10 cellular contexts compared by ENCODE assay signal in the genomic region with DNA sequence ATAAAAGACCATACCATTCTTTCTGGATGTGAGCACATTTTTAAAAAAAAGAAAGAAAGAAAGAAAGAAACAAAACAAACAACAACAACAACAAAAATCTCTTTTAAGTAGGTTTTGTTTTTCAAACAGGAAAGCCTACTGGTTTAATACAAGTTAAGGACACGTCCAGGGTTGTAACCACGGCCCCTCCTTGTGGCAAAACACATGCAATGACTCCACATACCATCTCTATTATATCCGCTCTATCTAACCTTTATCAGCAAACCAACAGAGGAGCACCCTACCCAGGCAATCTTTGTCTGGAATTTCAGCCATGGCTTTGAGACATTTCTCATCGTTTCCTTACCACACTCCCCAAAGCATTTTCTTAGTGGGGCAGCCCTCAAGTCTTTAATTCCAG.
DNase-seq lines count a peak whose midpoint lies in the region; ATAC-seq and TF ChIP-seq lines count a peak whose summit lies in the region.
"Had no signal": no experiment of that assay in that cellular context is flagged by ENCODE, and none has a peak within 500 bp of the region (broad histone marks: within the 10 kb centered on the region; RNA-seq: fewer than 3 reads in every experiment).

No MANE protein-coding gene starts in this region.

- H3K4me2 ChIP-seq in BLaER1 = peak overlapping the region; percentile 13; the same call in 1 of the 2 replicates

- TF ChIP-seq POLR2A in GM18505 (IDR thresholded peaks at IDR 0.05; ENCODE audit: borderline replicate concordance, extremely low read depth, insufficient read depth, insufficient read length) = no peak

- no CpG with 5 or more reads among the region's 4 CpGs for WGBS in iPS DF 6.9 (ENCODE audit: insufficient coverage, insufficient read length)

- H3K9ac ChIP-seq in BLaER1 = no peak overlapping the region
- H3K9ac ChIP-seq: BLaER1 treated with 17β-estradiol and CSF1 and Interleukin-3, amounts not matched to agents 10 nM and 100 nM had no signal

- H3K9me3 ChIP-seq in BLaER1 = no peaks in the 10 kb centered on the region
- H3K9me3 ChIP-seq in iPS DF 6.9 (ENCODE audit: control insufficient read depth, insufficient read depth, low read length) = no peaks in the 10 kb centered on the region
- H3K9me3 ChIP-seq: BLaER1 treated with 17β-estradiol and CSF1 and Interleukin-3, amounts not matched to agents 10 nM and 100 nM had no signal

- H3K4me1 ChIP-seq in BLaER1 (peaks cover 9% of the 10 kb centered on the region), iPS DF 6.9 (ENCODE audit: control insufficient read depth, insufficient read depth, low read length) (no peaks in the 10 kb centered on the region)

- H3K27me3 ChIP-seq in BLaER1 (no peaks in the 10 kb centered on the region), iPS DF 6.9 (ENCODE audit: control insufficient read depth, insufficient read depth, low read length) (no peaks in the 10 kb centered on the region)
- H3K27me3 ChIP-seq: BLaER1 treated with 17β-estradiol and CSF1 and Interleukin-3, amounts not matched to agents 10 nM and 100 nM had no signal

- ATAC-seq in HG03571 (IDR thresholded peaks at IDR 0.05; ENCODE audit: unreplicated experiment) (no peak), GM18505 (IDR thresholded peaks at IDR 0.05; ENCODE audit: unreplicated experiment) (no peak), HG02981 (IDR thresholded peaks at IDR 0.05; ENCODE audit: unreplicated experiment) (no peak)

- H3K4me3 ChIP-seq in BLaER1 (no peak overlapping the region), iPS DF 6.9 (ENCODE audit: low read length) (no peak overlapping the region)
- H3K4me3 ChIP-seq: BLaER1 treated with 17β-estradiol and CSF1 and Interleukin-3, amounts not matched to agents 10 nM and 100 nM had no signal

- H3K27ac ChIP-seq in BLaER1 (no peak overlapping the region), iPS DF 6.9 (ENCODE audit: low read length) (no peak overlapping the region), substantia nigra (ENCODE audit: low read depth, low read length, poor library complexity, severe bottlenecking) (no peak overlapping the region)
- H3K27ac ChIP-seq: BLaER1 treated with 17β-estradiol and CSF1 and Interleukin-3, amounts not matched to agents 10 nM and 100 nM had no signal

- DNase-seq in NCI-H1105 (lab: John Stamatoyannopoulos, UW) (peak; percentile 48), RPMI8226 (peak; percentile 15), iPS DF 6.9 (ENCODE audit: low read depth, low spot score) (peak; percentile 33), substantia nigra (lab: John Stamatoyannopoulos, UW) (no peak)
- DNase-seq: Right ventricle myocardium superior had no signal

- no peaks in the 10 kb centered on the region for H3K36me3 ChIP-seq in BLaER1
- H3K36me3 ChIP-seq in iPS DF 6.9 (ENCODE audit: control insufficient read depth, insufficient read depth, low read length) = no peaks in the 10 kb centered on the region
- H3K36me3 ChIP-seq: BLaER1 treated with 17β-estradiol and CSF1 and Interleukin-3, amounts not matched to agents 10 nM and 100 nM had no signal

- H4K20me1 ChIP-seq in BLaER1 = no peaks in the 10 kb centered on the region
- H4K20me1 ChIP-seq: BLaER1 treated with 17β-estradiol and CSF1 and Interleukin-3, amounts not matched to agents 10 nM and 100 nM had no signal

Comparison
In these comparisons a context has a peak if more than half of its experiments do, and no peak if none do; other contexts are left out.
1. DNase-seq: peak in NCI-H1105 (single experiment), RPMI8226 (single experiment) and iPS DF 6.9 (single experiment); none in substantia nigra (0 of 49).